Comparison of ENCODE assay signal across 7 cellular contexts in the genomic region with DNA sequence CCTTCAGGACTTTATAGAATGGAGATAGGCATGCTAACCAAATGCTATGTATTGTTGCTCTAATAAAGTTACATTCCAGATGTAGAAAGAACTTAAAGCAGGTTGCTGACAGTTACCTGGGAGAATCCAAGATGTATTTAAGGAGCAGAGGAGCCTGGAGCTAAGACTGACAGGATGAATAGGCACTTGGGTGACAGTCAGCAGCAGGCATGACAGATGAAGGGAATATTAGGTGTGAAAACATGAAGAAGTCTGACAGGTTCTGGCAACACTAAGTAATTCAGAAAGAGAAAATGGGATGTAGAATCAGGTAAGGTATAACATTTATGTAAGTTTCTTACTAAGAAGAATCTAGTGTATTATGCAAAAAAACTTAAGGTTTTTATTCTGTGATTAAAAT.
"Had no signal": no experiment of that assay in that cellular context is flagged by ENCODE, and none has a peak within 500 bp of the region (broad histone marks: within the 10 kb centered on the region; RNA-seq: fewer than 3 reads in every experiment).

No MANE protein-coding gene starts in this region.

- H3K4me3 ChIP-seq: K562 had no signal

- H3K4me1 Mint-ChIP-seq: IgD-negative memory B cell had no signal

- ATAC-seq: HepG2, K562 had no signal

- DNase-seq: IMR-90, KBM-7, KG1 had no signal

- H3K27ac Mint-ChIP-seq: IgD-negative memory B cell had no signal

- H3K27ac ChIP-seq: HL-60 had no signal

- H3K4me3 Mint-ChIP-seq: IgD-negative memory B cell had no signal

- H3K36me3 Mint-ChIP-seq: IgD-negative memory B cell had no signal

- H3K27me3 Mint-ChIP-seq: IgD-negative memory B cell had no signal
